In the genomic region with DNA sequence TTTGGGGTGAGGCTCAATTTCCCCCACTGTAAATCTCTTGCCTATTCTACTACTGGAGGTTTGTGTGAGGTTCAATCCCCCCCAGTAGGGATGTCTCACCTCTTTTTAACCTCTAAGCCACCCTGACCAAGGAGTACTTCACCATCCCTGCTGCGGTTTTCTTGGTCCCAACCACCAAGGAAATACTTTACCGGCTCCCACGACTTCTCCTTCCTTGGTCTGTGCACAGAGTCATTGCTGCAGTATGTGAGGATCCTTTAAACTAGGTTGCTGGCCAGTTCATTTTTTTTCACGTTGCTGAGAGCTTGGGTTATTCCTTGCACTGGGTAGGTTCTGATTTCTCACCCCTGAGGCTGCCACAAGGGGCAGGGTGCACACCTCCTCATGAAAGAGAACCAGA, we compare ENCODE assay signal across 1 cellular context.
TF ChIP-seq lines count a peak whose summit lies in the region.

No MANE protein-coding gene starts in this region.

TF ChIP-seq in HCT116, 20 proteins besides CTCF, POLR2A, EP300 and RAD21:
- TF ChIP-seq EGR1 (IDR thresholded peaks at IDR 0.05; ENCODE audit: low read depth) (no peak), CBX3 (IDR thresholded peaks at IDR 0.05; ENCODE audit: low read depth) (no peak), ZNF274 (IDR thresholded peaks at IDR 0.05; ENCODE audit: low read depth, low read length) (no peak), ZBTB33 (IDR thresholded peaks at IDR 0.05; ENCODE audit: extremely low read depth, insufficient replicate concordance, low read length) (no peak), SIN3A (IDR thresholded peaks at IDR 0.05; ENCODE audit: low read depth) (no peak)
